In genomic region chr2:40434638-40435296, GRCh38 we compare ENCODE assay signal across 11 cellular contexts. TPM values are rescaled to one million over a fixed set of nuclear protein-coding genes. Genes with fewer than 3 reads are reported as not detected.
DNase-seq lines count a peak whose midpoint lies in the region; ATAC-seq and TF ChIP-seq lines count a peak whose summit lies in the region.
"Had no signal": no experiment of that assay in that cellular context is flagged by ENCODE, and none has a peak within 500 bp of the region (broad histone marks: within the 10 kb centered on the region; RNA-seq: fewer than 3 reads in every experiment).

No MANE protein-coding gene starts in this region.

- no peaks in the 10 kb centered on the region for H3K4me1 Mint-ChIP-seq in activated CD4-positive, alpha-beta memory T cell treated with anti-CD3 and anti-CD28 coated beads for 36 hours (ENCODE audit: low read depth)
- H3K4me1 Mint-ChIP-seq: activated naive CD4-positive, alpha-beta T cell treated with anti-CD3 and anti-CD28 coated beads, Interleukin-2, amount 50 U/mL, for 24 hours had no signal

- no peaks in the 10 kb centered on the region for H3K9me3 Mint-ChIP-seq in activated CD4-positive, alpha-beta memory T cell treated with anti-CD3 and anti-CD28 coated beads for 36 hours
- H3K9me3 Mint-ChIP-seq: activated naive CD4-positive, alpha-beta T cell treated with anti-CD3 and anti-CD28 coated beads, Interleukin-2, amount 50 U/mL, for 24 hours had no signal

- H3K56ac ChIP-seq in IMR-90 (ENCODE audit: extremely low read depth, insufficient read depth, low read length) = peak overlapping the region; percentile 91

- POLR2A ChIA-PET in IMR-90 (lab: Charles Lee; ENCODE audit: unreplicated experiment) = no interaction called here
- POLR2A ChIA-PET in activated CD4-positive, alpha-beta memory T cell treated with anti-CD3 and anti-CD28 coated beads for 36 hours (lab: Charles Lee) = no interaction called here

- peak overlapping the region; percentile 79; the same call in 1 of the 2 replicates for H3K18ac ChIP-seq in IMR-90 (ENCODE audit: low read depth, low read length)

- no peak overlapping the region for H3K4me3 Mint-ChIP-seq in activated CD4-positive, alpha-beta memory T cell treated with anti-CD3 and anti-CD28 coated beads for 36 hours
- H3K4me3 Mint-ChIP-seq: activated naive CD4-positive, alpha-beta T cell treated with anti-CD3 and anti-CD28 coated beads, Interleukin-2, amount 50 U/mL, for 24 hours had no signal

- TF ChIP-seq POLR2A in IMR-90 (IDR thresholded peaks at IDR 0.05; ENCODE audit: low read depth, low read length) = no peak

- H2BK20ac ChIP-seq in IMR-90 (ENCODE audit: low read depth, low read length) = peak overlapping the region; percentile 95

- H2AFZ ChIP-seq in ACC112 (ENCODE audit: low read length, unreplicated experiment) = no peak overlapping the region
- no peak overlapping the region for H2AFZ ChIP-seq in IMR-90 (replicated peaks; ENCODE audit: low read length, poor library complexity)

- H2BK120ac ChIP-seq in IMR-90 (ENCODE audit: low read depth, low read length) = peak overlapping the region; percentile 97

- H3K4me2 ChIP-seq in IMR-90 (ENCODE audit: low read depth, low read length) = peak overlapping the region; percentile 13; the same call in 1 of the 2 replicates

- peaks cover 46 to 76% of the 10 kb centered on the region in 2 experiments for H3K79me1 ChIP-seq in IMR-90 (ENCODE audit: low read depth in 1 of 2, low read length in 2 of 2)

- no TSS peak for BruUV-seq in IMR-90 (replicated peaks; lab: Mats Ljungman, UMichigan)

- CTCF ChIA-PET in IMR-90 (lab: Yijun Ruan, JAX) = interaction anchor here (0.6 to 0.9 kb wide), 2 partner anchors 15 to 221 kb away, joined by 3 read pairs; no protein-coding TSS in a partner anchor
- CTCF ChIA-PET in activated CD4-positive, alpha-beta memory T cell treated with anti-CD3 and anti-CD28 coated beads for 36 hours (lab: Charles Lee) = no interaction called here

- H3K27me3 ChIP-seq in ACC112 (ENCODE audit: insufficient read depth, low read length) = no peaks in the 10 kb centered on the region
- no peaks in the 10 kb centered on the region for H3K27me3 ChIP-seq in IMR-90 (ENCODE audit: control insufficient read depth, insufficient read depth, low read length)

- peak overlapping the region; percentile 87 for H2AK5ac ChIP-seq in IMR-90 (ENCODE audit: low read depth, low read length)

- peak overlapping the region; percentile 93 for H3K27ac ChIP-seq in ACC112 (ENCODE audit: low read depth, low read length)
- peak overlapping the region; percentile 48 for H3K27ac ChIP-seq in IMR-90 (ENCODE audit: insufficient read depth, low read length)
- H3K27ac ChIP-seq: C4-2B had no signal

- no peaks in the 10 kb centered on the region for H3K27me3 Mint-ChIP-seq in activated CD4-positive, alpha-beta memory T cell treated with anti-CD3 and anti-CD28 coated beads for 36 hours
- H3K27me3 Mint-ChIP-seq: activated naive CD4-positive, alpha-beta T cell treated with anti-CD3 and anti-CD28 coated beads, Interleukin-2, amount 50 U/mL, for 24 hours had no signal

- no peak for TF ChIP-seq RAD21 in IMR-90 (IDR thresholded peaks at IDR 0.05; ENCODE audit: low read length)

- in situ Hi-C loops in IMR-90 (cut with MboI; ENCODE audit: low sequenced_read_pairs) = no loop called here

- H3K36me3 ChIP-seq in ACC112 (ENCODE audit: insufficient read depth, low read length) = no peaks in the 10 kb centered on the region
- no peaks in the 10 kb centered on the region for H3K36me3 ChIP-seq in IMR-90 (ENCODE audit: control insufficient read depth, insufficient read depth, low read length)

- H2BK15ac ChIP-seq in IMR-90 (ENCODE audit: low read depth, low read length) = peak overlapping the region; percentile 68; the same call in 1 of the 3 replicates

- H2BK5ac ChIP-seq in IMR-90 (ENCODE audit: low read depth, low read length, poor library complexity, severe bottlenecking) = peak overlapping the region; percentile 83

- no peak overlapping the region for H2AK9ac ChIP-seq in IMR-90 (replicated peaks; ENCODE audit: low read depth, low read length, poor library complexity)

- intact Hi-C loops in IMR-90 (cut with micrococcal nuclease) = loop anchor here (5.0 kb wide), 2 partner anchors 62 to 837 kb away; no protein-coding TSS in a partner anchor
- intact Hi-C loops in activated CD4-positive, alpha-beta memory T cell treated with anti-CD3 and anti-CD28 coated beads for 36 hours (cut with micrococcal nuclease) = no loop called here

- H3K4ac ChIP-seq in IMR-90 (ENCODE audit: low read depth, low read length) = peak overlapping the region; percentile 94

- H3K4me3 ChIP-seq in ACC112 (ENCODE audit: low read depth, low read length) (peak overlapping the region; percentile 33; the same call in 1 of the 2 replicates), IMR-90 (ENCODE audit: insufficient read depth, low read depth, low read length) (no peak overlapping the region), choroid plexus epithelial cell (ENCODE audit: low read depth, low read length) (no peak overlapping the region)

- H4K20me1 ChIP-seq in IMR-90 (ENCODE audit: insufficient read depth, low read length) = no peaks in the 10 kb centered on the region

- dilution Hi-C loops in IMR-90 (cut with HindIII; ENCODE audit: low sequenced_read_pairs, unreplicated experiment) = no loop called here

- H4K5ac ChIP-seq in IMR-90 (ENCODE audit: low read depth, low read length) = peak overlapping the region; percentile 32; the same call in 1 of the 2 replicates

- H3K79me2 ChIP-seq in ACC112 (ENCODE audit: control insufficient read depth, insufficient read depth, low read length, unreplicated experiment) = no peaks in the 10 kb centered on the region

- no peak overlapping the region; the same call in 1 of the 2 replicates for H3K9ac ChIP-seq in IMR-90 (ENCODE audit: low read depth, low read length)

- H4K8ac ChIP-seq in IMR-90 (ENCODE audit: low read depth in 2 of 2, low read length in 2 of 2) = peak overlapping the region; percentile 14 to 89; a peak in 3 of 4 replicates

- H3K27ac Mint-ChIP-seq in activated CD4-positive, alpha-beta memory T cell treated with anti-CD3 and anti-CD28 coated beads for 36 hours = no peak overlapping the region
- H3K27ac Mint-ChIP-seq: activated naive CD4-positive, alpha-beta T cell treated with anti-CD3 and anti-CD28 coated beads, Interleukin-2, amount 50 U/mL, for 24 hours had no signal

- TF ChIP-seq CTCF in IMR-90 (conservative IDR thresholded peaks at IDR 0.05; ENCODE audit: low read depth, low read length) (no peak), choroid plexus epithelial cell (conservative IDR thresholded peaks at IDR 0.05; ENCODE audit: low read depth, low read length) (no peak)

- ATAC-seq in IMR-90 (ENCODE audit: low read depth) (peak; percentile 83), GM19351 (IDR thresholded peaks at IDR 0.05; ENCODE audit: unreplicated experiment) (no peak), HG02870 (IDR thresholded peaks at IDR 0.05; ENCODE audit: unreplicated experiment) (no peak), HG02642 (IDR thresholded peaks at IDR 0.05; ENCODE audit: poor library complexity, unreplicated experiment) (no peak)

- peak overlapping the region; percentile 44; the same call in 1 of the 2 replicates for H3K14ac ChIP-seq in IMR-90 (replicated peaks; ENCODE audit: low read depth, low read length)

- 0% methylated on average over 1 of the region's 4 CpGs; no CpG with 5 or more reads in 1 of the 2 experiments for WGBS in IMR-90 (ENCODE audit: extremely low coverage in 2 of 2, insufficient read length in 1 of 2), 2 experiments

- H3K9me3 ChIP-seq in IMR-90 (ENCODE audit: control insufficient read depth, insufficient read depth, low read length) = no peaks in the 10 kb centered on the region

- peaks cover 27% of the 10 kb centered on the region for H3K9me1 ChIP-seq in IMR-90 (ENCODE audit: insufficient read depth, low read length)

- H4K91ac ChIP-seq in IMR-90 (ENCODE audit: insufficient read depth, low read depth, low read length) = peak overlapping the region; percentile 94

- DNase-seq in IMR-90 (peak; percentile 93), choroid plexus epithelial cell (ENCODE audit: low read depth) (peak; percentile 73), lung microvascular endothelial cell (ENCODE audit: low read depth in 2 of 2) (peak; percentile 19 to 95)
- no peak for DNase-seq in activated CD4-positive, alpha-beta memory T cell treated with anti-CD3 and anti-CD28 coated beads for 36 hours
- DNase-seq: NCI-H1417 had no signal

- peak overlapping the region; percentile 86 for H3K23ac ChIP-seq in IMR-90 (ENCODE audit: low read depth, low read length)

- no peaks in the 10 kb centered on the region for H3K36me3 Mint-ChIP-seq in activated CD4-positive, alpha-beta memory T cell treated with anti-CD3 and anti-CD28 coated beads for 36 hours
- H3K36me3 Mint-ChIP-seq: activated naive CD4-positive, alpha-beta T cell treated with anti-CD3 and anti-CD28 coated beads, Interleukin-2, amount 50 U/mL, for 24 hours had no signal

- H3K4me1 ChIP-seq in ACC112 (ENCODE audit: control insufficient read depth, insufficient read depth, low read length, unreplicated experiment) (peaks cover 69% of the 10 kb centered on the region), IMR-90 (ENCODE audit: control insufficient read depth, insufficient read depth, low read length) (peaks cover 23% of the 10 kb centered on the region)

TF ChIP-seq in IMR-90, 13 proteins besides CTCF, POLR2A, EP300 and RAD21 (continues in another document):
- TF ChIP-seq NFE2L2 (IDR thresholded peaks at IDR 0.05; ENCODE audit: low read depth, low read length) = no peak
- TF ChIP-seq MXI1 (IDR thresholded peaks at IDR 0.05; ENCODE audit: borderline replicate concordance, low read depth, low read length) = no peak
- TF ChIP-seq MAFK (IDR thresholded peaks at IDR 0.05; ENCODE audit: low read depth, low read length) = peak; percentile 32; the same call in 1 of the 2 replicates
- no peak for TF ChIP-seq CEBPB (IDR thresholded peaks at IDR 0.05; ENCODE audit: low read depth, low read length)
- TF ChIP-seq RFX5 (IDR thresholded peaks at IDR 0.05; ENCODE audit: low read depth, low read length) = no peak
- no peak for TF ChIP-seq USF2 (IDR thresholded peaks at IDR 0.05; ENCODE audit: low read depth, low read length)
- TF ChIP-seq BHLHE40 (IDR thresholded peaks at IDR 0.05; ENCODE audit: low read depth, low read length) = 0 out of 2 replicates have a peak, but pooled peaks have one; percentile 21

RNA-seq across cellular contexts. Expression of gene SLC8A1, which starts 17.1 kb away (rescaled TPM):
- total RNA-seq in IMR-90 (2012; rRNA removed) (57.0 and 86.1 TPM in 2 replicates), lung microvascular endothelial cell (under 0.01 and 0.44 TPM in 2 replicates)
- 6.6 and 7.7 TPM in 2 replicates for polyA plus RNA-seq in IMR-90 (2012; rRNA removed)
- polyA plus RNA-seq in IMR-90 (2012; cell fraction: cytosol; rRNA removed) = 0.99 and 1.8 TPM in 2 replicates
- 1.2 and 4.3 TPM in 2 replicates for polyA plus RNA-seq in IMR-90 (2012; cell fraction: nucleus; rRNA removed; ENCODE audit: low replicate concordance)
- total RNA-seq in activated CD4-positive, alpha-beta memory T cell treated with anti-CD3 and anti-CD28 coated beads for 36 hours = under 1 TPM; 0.12 to 0.19 TPM

Comparison
In these comparisons a context has a peak if more than half of its experiments do, and no peak if none do; other contexts are left out.
1. RNA of gene SLC8A1, which starts 17.1 kb away (total RNA-seq): 57.0 to 86.1 TPM in IMR-90; 0.12 to 0.19 TPM in activated CD4-positive, alpha-beta memory T cell treated with anti-CD3 and anti-CD28 coated beads for 36 hours and under 0.01 to 0.44 TPM in lung microvascular endothelial cell; every median in the first group is over 10 times any median in the second.